1 cellular context compared by ENCODE assay signal in genomic region chr12:49515266-49515665, GRCh38.
TF ChIP-seq lines count a peak whose summit lies in the region.

No MANE protein-coding gene starts in this region.

TF ChIP-seq in endothelial cell of umbilical vein, 7 proteins besides CTCF, POLR2A, EP300 and RAD21 (continued from another document):
- TF ChIP-seq, protein P1, sequence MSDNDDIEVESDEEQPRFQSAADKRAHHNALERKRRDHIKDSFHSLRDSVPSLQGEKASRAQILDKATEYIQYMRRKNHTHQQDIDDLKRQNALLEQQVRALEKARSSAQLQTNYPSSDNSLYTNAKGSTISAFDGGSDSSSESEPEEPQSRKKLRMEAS (IDR thresholded peaks at IDR 0.05; ENCODE audit: insufficient read depth, insufficient read length): no peak
